In the genomic region with DNA sequence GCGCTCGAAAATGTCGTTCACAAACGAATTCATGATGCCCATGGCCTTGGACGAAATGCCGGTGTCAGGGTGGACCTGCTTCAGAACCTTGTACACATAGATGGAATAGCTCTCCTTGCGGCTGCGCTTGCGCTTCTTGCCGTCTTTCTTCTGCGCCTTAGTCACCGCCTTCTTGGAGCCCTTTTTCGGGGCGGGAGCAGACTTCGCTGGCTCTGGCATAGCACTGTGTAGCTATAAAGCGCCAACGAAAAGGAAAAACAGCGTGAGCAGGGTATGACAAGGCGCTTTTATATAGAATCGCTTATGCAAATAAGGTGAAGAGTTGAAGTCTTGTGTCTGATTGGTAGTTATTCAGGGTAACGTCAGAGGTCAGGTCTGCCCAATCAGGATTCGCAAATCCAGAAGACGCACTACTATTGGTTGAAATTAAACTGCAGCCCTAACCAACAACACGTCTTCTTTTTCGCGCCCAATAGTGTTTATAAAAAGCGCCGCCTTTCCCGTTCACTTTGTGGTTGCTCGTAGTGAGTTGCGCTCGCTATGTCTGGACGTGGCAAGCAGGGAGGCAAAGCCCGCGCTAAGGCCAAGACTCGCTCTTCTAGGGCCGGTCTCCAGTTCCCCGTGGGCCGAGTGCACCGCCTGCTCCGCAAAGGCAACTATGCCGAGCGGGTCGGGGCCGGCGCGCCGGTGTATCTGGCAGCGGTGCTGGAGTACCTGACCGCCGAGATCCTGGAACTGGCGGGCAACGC, we compare ENCODE assay signal across 8 cellular contexts.
DNase-seq lines count a peak whose midpoint lies in the region; ATAC-seq, FAIRE-seq and TF ChIP-seq lines count a peak whose summit lies in the region.

No MANE protein-coding gene starts in this region.

- no peaks in the 10 kb centered on the region for H3K27me3 ChIP-seq in cardiac muscle cell
- no peaks in the 10 kb centered on the region for H3K27me3 ChIP-seq in pancreas
- no peaks in the 10 kb centered on the region for H3K27me3 ChIP-seq in tibial nerve

- H3K36me3 ChIP-seq in SK-N-MC (ENCODE audit: insufficient read depth, low read length) = peaks cover 4% of the 10 kb centered on the region; the same call in 1 of the 2 replicates
- no peaks in the 10 kb centered on the region for H3K36me3 ChIP-seq in cardiac muscle cell
- peaks cover 0 to under 1% (median 0%) of the 10 kb centered on the region in 3 donors for H3K36me3 ChIP-seq in pancreas
- no peaks in the 10 kb centered on the region for H3K36me3 ChIP-seq in tibial nerve

- peak; percentile 70 to 80 for TF ChIP-seq POLR2A in tibial nerve (IDR thresholded peaks at IDR 0.05)

- 2% methylated on average over 53 of the region's 53 CpGs for WGBS in pancreas, 2 donors
- WGBS in tibial nerve, 2 donors = 1 to 2% methylated on average over 34 to 40 of the region's 53 CpGs

- H3K4me1 Mint-ChIP-seq in activated naive CD8-positive, alpha-beta T cell treated with anti-CD3 and anti-CD28 coated beads for 36 hours = peaks cover 17% of the 10 kb centered on the region

- no peaks in the 10 kb centered on the region for H3K36me3 Mint-ChIP-seq in activated naive CD8-positive, alpha-beta T cell treated with anti-CD3 and anti-CD28 coated beads for 36 hours

- H3K27ac ChIP-seq in SK-N-MC (peak overlapping the region; percentile 97), cardiac muscle cell (peak overlapping the region; percentile 87), pancreas (peak overlapping the region; percentile 33 to 84 (median 59)), tibial nerve (peak overlapping the region; percentile 62 to 92 (median 80))

- H3K4me3 Mint-ChIP-seq in activated naive CD8-positive, alpha-beta T cell treated with anti-CD3 and anti-CD28 coated beads for 36 hours = no peak overlapping the region

- H3K9me3 Mint-ChIP-seq in activated naive CD8-positive, alpha-beta T cell treated with anti-CD3 and anti-CD28 coated beads for 36 hours = no peaks in the 10 kb centered on the region

- H3K4me3 ChIP-seq in GM08714 (ENCODE audit: low read length) (peak overlapping the region; percentile 97), SK-N-MC (peak overlapping the region; percentile 85), cardiac muscle cell (peak overlapping the region; percentile 43), pancreas (peak overlapping the region; percentile 4 to 54 (median 28)), tibial nerve (peak overlapping the region; percentile 45 to 57 (median 52))

- ATAC-seq in HG02610 (IDR thresholded peaks at IDR 0.05; ENCODE audit: unreplicated experiment) = peak; percentile 86
- peak; percentile 87 to 95 (median 92) for ATAC-seq in pancreas

- peak; percentile 35 to 99 for TF ChIP-seq EP300 in tibial nerve (IDR thresholded peaks at IDR 0.05)

- peak overlapping the region; percentile 91 for H3K9ac ChIP-seq in SK-N-MC (ENCODE audit: insufficient read length)

- DNase-seq in NCI-H1092 (lab: John Stamatoyannopoulos, UW) = peak; percentile 95
- peak; percentile 100 for DNase-seq in SK-N-MC (ENCODE audit: low read depth, low spot score)
- DNase-seq in activated naive CD8-positive, alpha-beta T cell treated with anti-CD3 and anti-CD28 coated beads for 36 hours = peak; percentile 90
- peak; percentile 96 to 100 for DNase-seq in cardiac muscle cell (ENCODE audit: low read depth in 1 of 2, low spot score in 1 of 2)
- DNase-seq in pancreas = peak; percentile 71 to 89 (median 82)
- DNase-seq in tibial nerve (ENCODE audit: low spot score in 2 of 2) = peak; percentile 70 to 91

- H3K9me3 ChIP-seq in SK-N-MC (ENCODE audit: low read depth, low read length) (no peaks in the 10 kb centered on the region), cardiac muscle cell (ENCODE audit: low read depth) (no peaks in the 10 kb centered on the region), pancreas (no peaks in the 10 kb centered on the region), tibial nerve (no peaks in the 10 kb centered on the region)

- TF ChIP-seq CTCF in cardiac muscle cell (IDR thresholded peaks at IDR 0.05; ENCODE audit: low read depth, low read length) (no peak), pancreas (IDR thresholded peaks at IDR 0.05) (no peak), tibial nerve (IDR thresholded peaks at IDR 0.05) (peak in 1 of 5 experiments; percentile 8)

- peaks cover 4% of the 10 kb centered on the region for H3K4me1 ChIP-seq in cardiac muscle cell (ENCODE audit: low read depth)
- no peaks in the 10 kb centered on the region for H3K4me1 ChIP-seq in pancreas
- peaks cover 0 to 23% (median 0%) of the 10 kb centered on the region in 4 donors for H3K4me1 ChIP-seq in tibial nerve

- H3K27me3 Mint-ChIP-seq in activated naive CD8-positive, alpha-beta T cell treated with anti-CD3 and anti-CD28 coated beads for 36 hours = no peaks in the 10 kb centered on the region

- no peak overlapping the region for H3K27ac Mint-ChIP-seq in activated naive CD8-positive, alpha-beta T cell treated with anti-CD3 and anti-CD28 coated beads for 36 hours

- intact Hi-C loops in pancreas (cut with DNase I) = no loop called here

- peak; percentile 96 for FAIRE-seq in pancreas (lab: Jason Lieb, UNC)

Comparison
In these comparisons a context has a peak if more than half of its experiments do, and no peak if none do; other contexts are left out.
1. Peak in every context shown above with its lines: DNase-seq, ATAC-seq, H3K4me3 ChIP-seq and H3K27ac ChIP-seq.
2. H3K4me3 ChIP-seq: peak in every context shown above with its lines; median percentile 97 in GM08714; 85 in SK-N-MC; 52 in tibial nerve; 43 in cardiac muscle cell; 28 in pancreas.